30 cellular contexts compared by ENCODE assay signal in the genomic region with DNA sequence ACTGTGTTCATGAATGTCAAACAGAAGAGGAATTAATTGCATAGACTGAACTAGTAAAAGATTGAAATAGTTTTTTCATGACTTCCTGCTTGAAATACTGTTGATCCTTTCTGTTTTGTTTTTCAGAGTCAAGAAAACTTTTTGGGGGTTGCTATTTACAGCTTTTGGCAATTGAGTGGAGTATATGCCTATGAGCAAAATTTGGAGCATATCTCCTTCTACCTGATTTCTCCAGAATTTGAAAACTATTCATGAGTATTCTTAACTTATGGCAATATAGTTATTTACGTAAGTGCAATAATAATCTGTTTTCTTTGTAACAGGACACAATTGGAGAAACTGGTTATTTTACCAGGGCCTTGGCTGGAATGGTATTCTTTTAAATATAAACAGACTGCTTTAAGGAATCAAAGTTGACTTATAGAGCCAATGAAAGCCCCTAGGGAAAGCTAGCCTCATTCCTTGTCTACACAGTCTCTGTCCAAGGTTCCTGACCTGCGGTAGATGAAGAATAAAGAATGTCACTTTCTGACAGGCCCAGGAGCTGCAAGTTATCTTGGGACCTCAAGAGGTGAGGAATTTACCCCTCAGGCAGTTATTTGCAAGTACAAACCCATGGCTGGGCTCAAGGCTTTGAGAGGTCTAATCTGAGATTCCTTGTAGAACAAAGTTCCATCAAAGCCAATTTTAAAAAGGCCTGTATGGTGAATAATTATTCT.
"Had no signal": no experiment of that assay in that cellular context is flagged by ENCODE, and none has a peak within 500 bp of the region (broad histone marks: within the 10 kb centered on the region; RNA-seq: fewer than 3 reads in every experiment).

No MANE protein-coding gene starts in this region.

- ATAC-seq: activated CD4-positive, alpha-beta T cell treated with anti-CD3 and anti-CD28 coated beads for 36 hours; activated naive CD4-positive, alpha-beta T cell treated with anti-CD3 and anti-CD28 coated beads, Interleukin-2, amount 50 U/mL, for 72 hours; activated T-cell treated with anti-CD3 and anti-CD28 coated beads, Interleukin-2, amount 50 U/mL, for 4 hours; Right ventricle myocardium inferior had no signal

- H3K27ac Mint-ChIP-seq: activated CD4-positive, alpha-beta memory T cell treated with anti-CD3 and anti-CD28 coated beads for 36 hours; activated CD4-positive, alpha-beta T cell treated with anti-CD3 and anti-CD28 coated beads for 36 hours; activated naive CD4-positive, alpha-beta T cell treated with anti-CD3 and anti-CD28 coated beads for 36 hours; activated naive CD4-positive, alpha-beta T cell treated with anti-CD3 and anti-CD28 coated beads, Interleukin-2, amount 50 U/mL, for 72 hours; activated T-helper 1 cell treated with anti-CD3 and anti-CD28 coated beads, Interleukin-12 subunit alpha, Interleukin-12 subunit beta, Interleukin-2, Interleukin-4 antibody, amounts not matched to agents 30 ng/mL and 10 ng/mL and 1 ng/mL, durations not matched to agents 14 hours and 24 hours and 36 hours; brain had no signal

- H3K4me1 Mint-ChIP-seq: activated CD4-positive, alpha-beta T cell treated with anti-CD3 and anti-CD28 coated beads for 36 hours had no signal

- H2AFZ ChIP-seq: PC-9 had no signal

- H3K4me1 ChIP-seq: adrenal gland had no signal

- H3K4me3 Mint-ChIP-seq: activated CD4-positive, alpha-beta memory T cell treated with anti-CD3 and anti-CD28 coated beads for 36 hours; activated CD4-positive, alpha-beta T cell treated with anti-CD3 and anti-CD28 coated beads for 36 hours; activated naive CD4-positive, alpha-beta T cell treated with anti-CD3 and anti-CD28 coated beads for 36 hours; activated T-cell treated with anti-CD3 and anti-CD28 coated beads, Interleukin-2, amount 50 U/mL, for 4 hours; activated T-helper 1 cell treated with anti-CD3 and anti-CD28 coated beads, Interleukin-12 subunit alpha, Interleukin-12 subunit beta, Interleukin-2, Interleukin-4 antibody, amounts not matched to agents 30 ng/mL and 10 ng/mL and 1 ng/mL, durations not matched to agents 14 hours and 24 hours and 36 hours; brain had no signal

- H3K4me3 ChIP-seq: adrenal gland, PC-9, SK-N-MC had no signal

- H3K4me2 ChIP-seq: PC-9 had no signal

- H3K36me3 ChIP-seq: adrenal gland, WERI-Rb-1 had no signal

- H3K27ac ChIP-seq: adrenal gland, PC-9, RWPE1, SK-N-MC, WERI-Rb-1 had no signal

- DNase-seq: activated CD4-positive, alpha-beta memory T cell treated with anti-CD3 and anti-CD28 coated beads for 36 hours; activated CD4-positive, alpha-beta T cell treated with anti-CD3 and anti-CD28 coated beads for 36 hours; activated CD4-positive, alpha-beta T cell treated with anti-CD3 and anti-CD28 coated beads, Interleukin-2, amount 50 U/mL, for 1 hour; activated CD8-positive, alpha-beta memory T cell treated with anti-CD3 and anti-CD28 coated beads, Interleukin-2, amount 50 U/mL, for 4 hours; activated gamma-delta T cell treated with Interleukin-2 at 50 U/mL for 16 hours; activated naive CD4-positive, alpha-beta T cell treated with anti-CD3 and anti-CD28 coated beads for 36 hours; activated T-cell treated with anti-CD3 and anti-CD28 coated beads for 4 hours; activated T-cell treated with anti-CD3 and anti-CD28 coated beads, Interleukin-2, amount 50 U/mL, for 4 hours; adrenal gland; anterior cingulate cortex; caudate nucleus; cerebellar nuclear complex; KG1; NCI-H1105; NCI-H1417 treated with DMSO at 0.1 percent for 48 hours; NCI-H187 treated with DMSO at 0.1 percent for 48 hours; NCI-H2081; NCI-H2171 treated with DMSO at 0.1 percent for 48 hours; NCI-H2227 treated with DMSO at 0.1 percent for 48 hours; NCI-H446 treated with DMSO at 0.1 percent for 48 hours; NCI-H524; PC-9; T1000; WERI-Rb-1 had no signal

- H3K27me3 ChIP-seq: adrenal gland had no signal

- H3K36me3 Mint-ChIP-seq: activated CD4-positive, alpha-beta memory T cell treated with anti-CD3 and anti-CD28 coated beads for 36 hours; activated naive CD4-positive, alpha-beta T cell treated with anti-CD3 and anti-CD28 coated beads, Interleukin-2, amount 50 U/mL, for 72 hours; brain had no signal
